In the genomic region with DNA sequence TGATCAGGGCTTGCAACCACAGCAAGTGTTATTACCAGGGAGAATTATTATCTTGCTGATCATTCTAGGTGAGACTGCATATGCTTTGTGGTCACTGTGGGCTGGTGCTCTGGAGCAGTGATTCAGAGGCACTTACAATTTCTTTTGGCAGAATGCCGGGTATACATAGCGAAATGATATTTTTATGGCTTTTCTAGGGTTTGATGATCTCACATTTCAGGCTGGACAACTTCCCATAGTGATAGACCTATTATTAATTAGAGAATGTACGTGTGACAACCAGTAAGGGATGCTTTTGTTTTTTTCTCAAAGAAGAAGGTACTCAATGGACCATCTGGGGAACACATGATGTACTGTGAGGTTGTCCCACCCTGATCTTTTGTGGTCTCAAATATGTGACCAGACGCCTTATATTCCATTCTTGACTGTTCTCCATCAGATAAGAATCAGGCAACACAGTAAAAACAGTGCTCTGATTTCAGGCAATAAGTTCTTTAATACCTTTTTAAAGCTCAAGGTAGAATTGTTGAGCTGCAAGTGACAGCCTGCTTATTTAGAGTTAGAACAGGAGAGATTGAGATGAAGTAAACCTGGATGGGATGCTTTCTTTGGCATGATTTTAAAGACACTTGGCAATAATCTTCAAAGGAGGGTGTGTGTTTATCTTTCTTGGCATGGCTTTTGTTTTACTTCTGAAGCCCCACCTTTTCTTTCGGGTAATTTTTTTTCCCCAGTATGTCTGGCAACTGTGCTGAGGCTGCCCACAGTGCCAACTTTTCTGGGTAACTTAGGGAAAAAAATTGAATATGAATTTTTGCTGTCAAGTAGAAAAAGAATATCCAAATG, we compare ENCODE assay signal across 11 cellular contexts.
DNase-seq lines count a peak whose midpoint lies in the region; ATAC-seq and TF ChIP-seq lines count a peak whose summit lies in the region.
"Had no signal": no experiment of that assay in that cellular context is flagged by ENCODE, and none has a peak within 500 bp of the region (broad histone marks: within the 10 kb centered on the region; RNA-seq: fewer than 3 reads in every experiment).

No MANE protein-coding gene starts in this region.

- POLR2A ChIA-PET in HEK293T (lab: Yijun Ruan, JAX): no interaction called here

- ATAC-seq in HG02610 (IDR thresholded peaks at IDR 0.05; ENCODE audit: unreplicated experiment): peak; percentile 47
- no peak for ATAC-seq in GM18511 (IDR thresholded peaks at IDR 0.05; ENCODE audit: unreplicated experiment)

- DNase-seq in AG08396 (ENCODE audit: low spot score): peak; percentile 27
- DNase-seq in SHP77 treated with DMSO at 0.1 percent for 48 hours (lab: John Stamatoyannopoulos, UW): peak; percentile 57
- peak; percentile 33 for DNase-seq in iPS-NIHi11 (ENCODE audit: low spot score)
- no peak for DNase-seq in Kasumi-1 (lab: John Stamatoyannopoulos, UW)
- DNase-seq in HEK293T (ENCODE audit: extremely low spot score): no peak
- no peak for DNase-seq in NK-92 (lab: John Stamatoyannopoulos, UW; ENCODE audit: unreplicated experiment)
- DNase-seq: activated CD8-positive, alpha-beta memory T cell treated with anti-CD3 and anti-CD28 coated beads, Interleukin-2, amount 50 U/mL, for 4 hours; CD8-positive, alpha-beta memory T cell; cortex of kidney had no signal

- CTCF ChIA-PET in HEK293T (lab: Yijun Ruan, JAX): no interaction called here

TF ChIP-seq in HEK293T, 16 proteins besides CTCF, POLR2A, EP300 and RAD21:
- TF ChIP-seq NFRKB (IDR thresholded peaks at IDR 0.05) (no peak), LEF1 (IDR thresholded peaks at IDR 0.05; ENCODE audit: borderline replicate concordance) (no peak)

Comparison
In these comparisons a context has a peak if more than half of its experiments do, and no peak if none do; other contexts are left out.
1. DNase-seq: peak in AG08396 (single experiment), SHP77 treated with DMSO at 0.1 percent for 48 hours (single experiment) and iPS-NIHi11 (single experiment); none in Kasumi-1 (0 of 2), HEK293T (single experiment) and NK-92 (single experiment).